9 cellular contexts compared by ENCODE assay signal in genomic region chr7:5670173-5670933, GRCh38.
DNase-seq lines count a peak whose midpoint lies in the region; ATAC-seq and TF ChIP-seq lines count a peak whose summit lies in the region.
"Had no signal": no experiment of that assay in that cellular context is flagged by ENCODE, and none has a peak within 500 bp of the region (broad histone marks: within the 10 kb centered on the region; RNA-seq: fewer than 3 reads in every experiment).

No MANE protein-coding gene starts in this region.

- TF ChIP-seq CTCF in CD8-positive, alpha-beta T cell (IDR thresholded peaks at IDR 0.05) = no peak
- TF ChIP-seq CTCF in coronary artery (IDR thresholded peaks at IDR 0.05) = no peak
- no peak for TF ChIP-seq CTCF in nephron progenitor cell (IDR thresholded peaks at IDR 0.05)

- peaks cover 19% of the 10 kb centered on the region for H3K4me1 Mint-ChIP-seq in CD8-positive, alpha-beta T cell (ENCODE audit: low read depth)
- H3K4me1 Mint-ChIP-seq in nephron progenitor cell = peaks cover 27% of the 10 kb centered on the region

- H3K4me3 Mint-ChIP-seq in CD8-positive, alpha-beta T cell = no peak overlapping the region
- H3K4me3 Mint-ChIP-seq in nephron progenitor cell = no peak overlapping the region

- H3K4me1 ChIP-seq in CD8-positive, alpha-beta T cell (ENCODE audit: insufficient read depth, low read length) = no peaks in the 10 kb centered on the region
- peaks cover 8% of the 10 kb centered on the region; the same call in 1 of the 2 replicates for H3K4me1 ChIP-seq in SJCRH30

- H3K27me3 Mint-ChIP-seq in CD8-positive, alpha-beta T cell (ENCODE audit: low read depth) = no peaks in the 10 kb centered on the region
- peaks cover 3% of the 10 kb centered on the region for H3K27me3 Mint-ChIP-seq in nephron progenitor cell (ENCODE audit: low read depth, poor library complexity)

- H3K27me3 ChIP-seq in CD8-positive, alpha-beta T cell (ENCODE audit: insufficient read depth, low read length) = no peaks in the 10 kb centered on the region
- H3K27me3 ChIP-seq in SJCRH30 = no peaks in the 10 kb centered on the region

- no peaks in the 10 kb centered on the region for H3K9me3 ChIP-seq in CD8-positive, alpha-beta T cell (ENCODE audit: low read length)
- no peaks in the 10 kb centered on the region for H3K9me3 ChIP-seq in SJCRH30 (replicated peaks)

- DNase-seq in CD8-positive, alpha-beta T cell = no peak
- peak; percentile 84 to 94 for DNase-seq in NOMO-1 (lab: John Stamatoyannopoulos, UW; ENCODE audit: unreplicated experiment in 2 of 2)
- no peak for DNase-seq in coronary artery (ENCODE audit: low spot score)
- no peak for DNase-seq in nephron progenitor cell
- no peak for DNase-seq in NCI-H2171 (lab: John Stamatoyannopoulos, UW)
- DNase-seq in SJCRH30 = no peak
- DNase-seq in COLO829 (ENCODE audit: low spot score) = no peak
- no peak for DNase-seq in T-helper 1 cell
- DNase-seq: COR-L47 had no signal

- intact Hi-C loops in CD8-positive, alpha-beta T cell (cut with DNase I, micrococcal nuclease) = no loop called here

- H3K27ac ChIP-seq in CD8-positive, alpha-beta T cell (ENCODE audit: low read depth, low read length) = no peak overlapping the region
- peak overlapping the region; percentile 37 to 82 for H3K27ac ChIP-seq in coronary artery
- H3K27ac ChIP-seq in SJCRH30 = no peak overlapping the region

- POLR2A ChIA-PET in CD8-positive, alpha-beta T cell (lab: Charles Lee) = no interaction called here

- CTCF ChIA-PET in CD8-positive, alpha-beta T cell (lab: Charles Lee) = interaction anchor here (0.7 to 2.0 kb wide), 3 partner anchors 8 to 176 kb away, joined by 3 to 7 read pairs (median 5); no protein-coding TSS in a partner anchor

- peaks cover 15% of the 10 kb centered on the region for H3K36me3 ChIP-seq in CD8-positive, alpha-beta T cell (ENCODE audit: insufficient read depth, low read length)
- no peaks in the 10 kb centered on the region for H3K36me3 ChIP-seq in SJCRH30

- H3K36me3 Mint-ChIP-seq in CD8-positive, alpha-beta T cell = peaks cover 59% of the 10 kb centered on the region
- H3K36me3 Mint-ChIP-seq in nephron progenitor cell (ENCODE audit: low read depth) = peaks cover 17% of the 10 kb centered on the region

- peak overlapping the region; percentile 27 for H3K27ac Mint-ChIP-seq in CD8-positive, alpha-beta T cell
- H3K27ac Mint-ChIP-seq in nephron progenitor cell = peak overlapping the region; percentile 80

- ATAC-seq in CD8-positive, alpha-beta T cell = no peak

- H3K9me3 Mint-ChIP-seq in CD8-positive, alpha-beta T cell = no peaks in the 10 kb centered on the region
- H3K9me3 Mint-ChIP-seq in nephron progenitor cell = no peaks in the 10 kb centered on the region

- H3K4me3 ChIP-seq in CD8-positive, alpha-beta T cell (ENCODE audit: low read depth, low read length) = no peak overlapping the region
- H3K4me3 ChIP-seq in coronary artery (no peak overlapping the region), SJCRH30 (no peak overlapping the region)

Comparison
In these comparisons a context has a peak if more than half of its experiments do, and no peak if none do; other contexts are left out.
1. DNase-seq: peak in NOMO-1 (2 of 2); none in CD8-positive, alpha-beta T cell (0 of 7), coronary artery (single experiment), nephron progenitor cell (single experiment), NCI-H2171 (single experiment), SJCRH30 (0 of 2), COLO829 (single experiment) and T-helper 1 cell (0 of 5).
2. H3K27ac ChIP-seq: peak in coronary artery (2 of 2); none in CD8-positive, alpha-beta T cell (single experiment) and SJCRH30 (single experiment).